Comparison of ENCODE assay signal across 15 cellular contexts in genomic region chr10:24215193-24215592, GRCh38. TPM values are rescaled to one million over a fixed set of nuclear protein-coding genes. Genes with fewer than 3 reads are reported as not detected.
DNase-seq lines count a peak whose midpoint lies in the region; ATAC-seq and TF ChIP-seq lines count a peak whose summit lies in the region.
"Had no signal": no experiment of that assay in that cellular context is flagged by ENCODE, and none has a peak within 500 bp of the region (broad histone marks: within the 10 kb centered on the region; RNA-seq: fewer than 3 reads in every experiment).

No MANE protein-coding gene starts in this region.

- H3K27me3 ChIP-seq in breast epithelium (no peaks in the 10 kb centered on the region), mammary epithelial cell (ENCODE audit: insufficient read depth, low read length) (no peaks in the 10 kb centered on the region), right atrium auricular region (no peaks in the 10 kb centered on the region), neural progenitor cell (no peaks in the 10 kb centered on the region), aorta (ENCODE audit: control insufficient read depth in 1 of 2, insufficient read depth in 2 of 2, low read length in 1 of 2) (no peaks in the 10 kb centered on the region)

- H4K20me1 ChIP-seq in mammary epithelial cell (ENCODE audit: insufficient read depth, low read length), result no peaks in the 10 kb centered on the region
- H4K20me1 ChIP-seq in neural progenitor cell (ENCODE audit: low read depth), result no peaks in the 10 kb centered on the region

- peaks cover 34% of the 10 kb centered on the region for H3K4me1 Mint-ChIP-seq in neural progenitor cell

- peaks cover 11% of the 10 kb centered on the region for H3K36me3 Mint-ChIP-seq in neural progenitor cell
- H3K36me3 Mint-ChIP-seq: CD4-positive, alpha-beta memory T cell had no signal

- H3K9me3 Mint-ChIP-seq in neural progenitor cell, result no peaks in the 10 kb centered on the region

- TF ChIP-seq POLR2A in breast epithelium (IDR thresholded peaks at IDR 0.05), result no peak
- TF ChIP-seq POLR2A in lower leg skin (IDR thresholded peaks at IDR 0.05), result no peak

- H3K9me3 ChIP-seq in breast epithelium, result no peaks in the 10 kb centered on the region
- H3K9me3 ChIP-seq in mammary epithelial cell (replicated peaks; ENCODE audit: insufficient read depth, low read length), result no peaks in the 10 kb centered on the region
- H3K9me3 ChIP-seq in right atrium auricular region, result no peaks in the 10 kb centered on the region
- H3K9me3 ChIP-seq in neural progenitor cell (ENCODE audit: low read depth), result no peaks in the 10 kb centered on the region
- no peaks in the 10 kb centered on the region for H3K9me3 ChIP-seq in aorta (ENCODE audit: control insufficient read depth, low read length)
- H3K9me3 ChIP-seq: SK-N-SH had no signal

- H3K27ac ChIP-seq in breast epithelium (peak overlapping the region; percentile 80 to 85), mammary epithelial cell (ENCODE audit: insufficient read depth, low read depth, low read length) (no peak overlapping the region), right atrium auricular region (peak overlapping the region; percentile 62 to 76), neural progenitor cell (peak overlapping the region; percentile 0), aorta (ENCODE audit: low read depth in 1 of 2, low read length in 2 of 2) (no peak overlapping the region)

- no peak overlapping the region for H2AFZ ChIP-seq in mammary epithelial cell (ENCODE audit: low read depth, low read length)
- no peak overlapping the region for H2AFZ ChIP-seq in neural progenitor cell (replicated peaks)

- H3K79me2 ChIP-seq in mammary epithelial cell (ENCODE audit: insufficient read depth, low read length) (no peaks in the 10 kb centered on the region), neural progenitor cell (ENCODE audit: low read depth) (peaks cover 40% of the 10 kb centered on the region)

- peaks cover 8% of the 10 kb centered on the region for H3F3A ChIP-seq in neural progenitor cell (ENCODE audit: low read depth)

- TF ChIP-seq CTCF in breast epithelium (IDR thresholded peaks at IDR 0.05), result no peak
- no peak for TF ChIP-seq CTCF in mammary epithelial cell (conservative IDR thresholded peaks at IDR 0.05 in 1 of 2, IDR thresholded peaks at IDR 0.05 in 1 of 2; ENCODE audit: extremely low read depth in 1 of 2, insufficient read depth in 1 of 2, low read depth in 1 of 2, low read length in 2 of 2)
- TF ChIP-seq CTCF in right atrium auricular region (IDR thresholded peaks at IDR 0.05), result no peak
- TF ChIP-seq CTCF in neural progenitor cell (IDR thresholded peaks at IDR 0.05), result no peak
- TF ChIP-seq CTCF in lower leg skin (IDR thresholded peaks at IDR 0.05), result no peak

- H3K4me3 ChIP-seq in breast epithelium (peak overlapping the region in 1 of 3 donors; percentile 32), mammary epithelial cell (replicated peaks in 1 of 3; ENCODE audit: insufficient read depth in 1 of 3, low read depth in 2 of 3, low read length in 3 of 3) (no peak overlapping the region), right atrium auricular region (no peak overlapping the region), neural progenitor cell (no peak overlapping the region), aorta (ENCODE audit: low read length in 2 of 2) (no peak overlapping the region), lower leg skin (ENCODE audit: low read depth, poor library complexity, severe bottlenecking) (no peak overlapping the region)

- no peak overlapping the region for H3K9ac ChIP-seq in mammary epithelial cell (ENCODE audit: insufficient read depth, low read length)
- no peak overlapping the region for H3K9ac ChIP-seq in neural progenitor cell
- H3K9ac ChIP-seq: SK-N-SH had no signal

- H3K4me1 ChIP-seq in breast epithelium, result peaks cover 3 to 5% of the 10 kb centered on the region in 2 donors
- peaks cover 3% of the 10 kb centered on the region for H3K4me1 ChIP-seq in mammary epithelial cell (ENCODE audit: insufficient read depth, low read length)
- H3K4me1 ChIP-seq in right atrium auricular region, result peaks cover 0 to 66% of the 10 kb centered on the region in 2 donors
- peaks cover 30% of the 10 kb centered on the region for H3K4me1 ChIP-seq in neural progenitor cell
- peaks cover 0 to 3% of the 10 kb centered on the region in 2 donors for H3K4me1 ChIP-seq in aorta (ENCODE audit: control insufficient read depth in 1 of 2, insufficient read depth in 2 of 2, low read length in 2 of 2)

- dilution Hi-C loops in mammary epithelial cell (cut with HindIII; ENCODE audit: low sequenced_read_pairs), result no loop called here

- CTCF ChIA-PET in mammary epithelial cell (lab: Charles Lee; ENCODE audit: low non-redundant PET), result no interaction called here

- intact Hi-C loops in breast epithelium (cut with DNase I; ENCODE audit: low total_unique reads), result no loop called here
- intact Hi-C loops in mammary epithelial cell (cut with micrococcal nuclease), result no loop called here
- intact Hi-C loops in aorta (cut with DNase I), result no loop called here
- intact Hi-C loops in lower leg skin (cut with DNase I; ENCODE audit: low total_unique reads), result loop anchor here (10.0 kb wide), 1 partner anchor 140 kb away; no protein-coding TSS in a partner anchor

- H3K4me2 ChIP-seq in mammary epithelial cell (ENCODE audit: insufficient read depth, low read depth, low read length) (no peak overlapping the region), neural progenitor cell (peak overlapping the region; percentile 8)
- H3K4me2 ChIP-seq: SK-N-SH had no signal

- no peak overlapping the region for H3K27ac Mint-ChIP-seq in neural progenitor cell
- H3K27ac Mint-ChIP-seq: CD4-positive, alpha-beta memory T cell; stimulated activated naive CD8-positive, alpha-beta T cell treated with anti-CD3 and anti-CD28 coated beads, Interleukin-15, Interleukin-2, amounts not matched to agents 100 ng/mL and 50 ng/mL, for 24 hours had no signal

- H3K27me3 Mint-ChIP-seq in neural progenitor cell (ENCODE audit: insufficient read depth, low read depth), result peaks cover 10% of the 10 kb centered on the region

- ATAC-seq in aorta (ENCODE audit: low FRiP score), result peak; percentile 36

- in situ Hi-C loops in mammary epithelial cell (cut with MboI; ENCODE audit: low sequenced_read_pairs in 2 of 2), result loop anchor here (25.0 kb wide), 2 partner anchors 122 to 297 kb away; no protein-coding TSS in a partner anchor

- no peak for DNase-seq in breast epithelium (ENCODE audit: low spot score in 2 of 2)
- DNase-seq in mammary epithelial cell, result no peak
- DNase-seq in right atrium auricular region (ENCODE audit: low spot score), result no peak
- DNase-seq in neural progenitor cell (ENCODE audit: low spot score), result no peak
- no peak for DNase-seq in aorta
- DNase-seq in NCI-H345 treated with DMSO at 0.1 percent for 48 hours (lab: John Stamatoyannopoulos, UW; ENCODE audit: unreplicated experiment), result no peak
- no peak for DNase-seq in lower leg skin (ENCODE audit: low spot score in 2 of 2)
- DNase-seq in HUDEP-2 (lab: John Stamatoyannopoulos, UW; ENCODE audit: unreplicated experiment in 76 of 76), result no peak
- DNase-seq: activated gamma-delta T cell treated with Interleukin-2 at 50 U/mL for 16 hours; CD4-positive, alpha-beta memory T cell; EL; NCI-H1048; NCI-H446 treated with DMSO at 0.1 percent for 48 hours; SK-N-SH had no signal

- no TSS peak for BruUV-seq in mammary epithelial cell (replicated peaks; lab: Mats Ljungman, UMichigan)

- no peak overlapping the region for H3K4me3 Mint-ChIP-seq in neural progenitor cell
- H3K4me3 Mint-ChIP-seq: CD4-positive, alpha-beta memory T cell; stimulated activated naive CD8-positive, alpha-beta T cell treated with anti-CD3 and anti-CD28 coated beads, Interleukin-15, Interleukin-2, amounts not matched to agents 100 ng/mL and 50 ng/mL, for 24 hours had no signal

- 75% methylated on average over 4 of the region's 4 CpGs for WGBS in mammary epithelial cell (ENCODE audit: low coverage, missing lambda C conversion rate)
- 48 to 50% methylated on average over 4 of the region's 4 CpGs for WGBS in aorta, 2 donors
- WGBS in lower leg skin, 2 donors, result 13 to 20% methylated on average over 4 of the region's 4 CpGs

- no peaks in the 10 kb centered on the region for H3K36me3 ChIP-seq in breast epithelium
- no peaks in the 10 kb centered on the region for H3K36me3 ChIP-seq in mammary epithelial cell (ENCODE audit: insufficient read depth, low read length)
- peaks cover 8% of the 10 kb centered on the region for H3K36me3 ChIP-seq in right atrium auricular region
- H3K36me3 ChIP-seq in neural progenitor cell, result no peaks in the 10 kb centered on the region
- H3K36me3 ChIP-seq in aorta (ENCODE audit: control insufficient read depth in 1 of 2, insufficient read depth in 2 of 2, low read length in 1 of 2), result peaks cover 0 to 1% of the 10 kb centered on the region in 2 donors

RNA-seq across cellular contexts. Expression of gene KIAA1217, which starts 6.3 kb away (rescaled TPM):
- total RNA-seq in breast epithelium (100 to 1,000 TPM in 1 of 3 donors, 10 to 100 TPM in 2; 19.7 to 154 (median 83.6) TPM), mammary epithelial cell (10 to 100 TPM; 39.3 to 47.5 TPM), right atrium auricular region (10 to 100 TPM; 24.0 to 33.3 TPM), neural progenitor cell (ENCODE audit: low replicate concordance) (13.1 and 14.6 TPM in 2 replicates), aorta (10 to 100 TPM; 15.9 to 18.3 TPM), lower leg skin (10 to 100 TPM; 34.8 to 66.8 (median 52.9) TPM)
- polyA plus RNA-seq in mammary epithelial cell (12.3 TPM), aorta (1 to 10 TPM; 2.5 to 6.3 TPM)
- polyA minus RNA-seq in mammary epithelial cell, result 23.6 TPM

Comparison
In these comparisons a context has a peak if more than half of its experiments do, and no peak if none do; other contexts are left out.
1. H3K27ac ChIP-seq: peak in breast epithelium (2 of 2), right atrium auricular region (2 of 2) and neural progenitor cell (single experiment); none in mammary epithelial cell (single experiment) and aorta (0 of 2).